11 cellular contexts compared by ENCODE assay signal in genomic region chr6:41784581-41785171, GRCh38. TPM values are rescaled to one million over a fixed set of nuclear protein-coding genes. Genes with fewer than 3 reads are reported as not detected.
DNase-seq lines count a peak whose midpoint lies in the region; ATAC-seq and TF ChIP-seq lines count a peak whose summit lies in the region.
"Had no signal": no experiment of that assay in that cellular context is flagged by ENCODE, and none has a peak within 500 bp of the region (broad histone marks: within the 10 kb centered on the region; RNA-seq: fewer than 3 reads in every experiment).

No MANE protein-coding gene starts in this region.

- TF ChIP-seq CTCF in chondrocyte (IDR thresholded peaks at IDR 0.05): no peak

- H3K9me3 Mint-ChIP-seq in activated CD4-positive, alpha-beta T cell treated with anti-CD3 and anti-CD28 coated beads for 36 hours (ENCODE audit: low read depth): no peaks in the 10 kb centered on the region
- H3K9me3 Mint-ChIP-seq in chondrocyte (ENCODE audit: low read depth): no peaks in the 10 kb centered on the region

- H3K27me3 Mint-ChIP-seq in activated CD4-positive, alpha-beta T cell treated with anti-CD3 and anti-CD28 coated beads for 36 hours: peaks cover 7% of the 10 kb centered on the region
- H3K27me3 Mint-ChIP-seq in chondrocyte (ENCODE audit: low read depth): no peaks in the 10 kb centered on the region

- intact Hi-C loops in activated CD4-positive, alpha-beta T cell treated with anti-CD3 and anti-CD28 coated beads for 36 hours (cut with DNase I, micrococcal nuclease): loop anchor here (5.0 to 10.0 kb wide), 6 partner anchors 153 to 1270 kb away; partner anchors contain the start of genes BICRAL (in 1 of the 2), CUL7 (in 1 of the 2), KLC4 (in 1 of the 2) and MRPL2 (in 1 of the 2)

- peaks cover 11% of the 10 kb centered on the region for H3K36me3 Mint-ChIP-seq in activated CD4-positive, alpha-beta T cell treated with anti-CD3 and anti-CD28 coated beads for 36 hours (ENCODE audit: low read depth)
- peaks cover 3% of the 10 kb centered on the region for H3K36me3 Mint-ChIP-seq in chondrocyte (ENCODE audit: low read depth)

- CTCF ChIA-PET in activated CD4-positive, alpha-beta T cell treated with anti-CD3 and anti-CD28 coated beads for 36 hours (lab: Charles Lee): interaction anchor here (0.6 to 5.4 kb wide), 15 partner anchors 9 to 777 kb away, joined by 3 to 63 read pairs (median 3); partner anchors contain the start of gene MRPS10

- POLR2A ChIA-PET in activated CD4-positive, alpha-beta T cell treated with anti-CD3 and anti-CD28 coated beads for 36 hours (lab: Charles Lee): no interaction called here

- no peak for DNase-seq in activated CD4-positive, alpha-beta T cell treated with anti-CD3 and anti-CD28 coated beads for 36 hours
- DNase-seq in activated CD4-positive, alpha-beta T cell treated with anti-CD3 and anti-CD28 coated beads for 48 hours: no peak
- peak; percentile 97 for DNase-seq in MV-4-11 (lab: John Stamatoyannopoulos, UW)
- peak; percentile 48 for DNase-seq in chondrocyte (ENCODE audit: low spot score)
- peak; percentile 25 for DNase-seq in pons (ENCODE audit: low spot score)
- no peak for DNase-seq in activated CD8-positive, alpha-beta memory T cell treated with anti-CD3 and anti-CD28 coated beads for 24 hours
- DNase-seq in NAMALWA (ENCODE audit: low spot score): no peak
- DNase-seq in NCI-H2029 (lab: John Stamatoyannopoulos, UW): no peak
- DNase-seq: NCI-H2081 had no signal

- H3K4me3 Mint-ChIP-seq in activated CD4-positive, alpha-beta T cell treated with anti-CD3 and anti-CD28 coated beads for 36 hours: peak overlapping the region; percentile 34
- H3K4me3 Mint-ChIP-seq in chondrocyte (ENCODE audit: unreplicated experiment): no peak overlapping the region

- ATAC-seq in activated CD4-positive, alpha-beta T cell treated with anti-CD3 and anti-CD28 coated beads for 36 hours: no peak
- ATAC-seq: left lobe of liver had no signal

- H3K4me1 Mint-ChIP-seq in activated CD4-positive, alpha-beta T cell treated with anti-CD3 and anti-CD28 coated beads for 36 hours: peaks cover 16% of the 10 kb centered on the region
- H3K4me1 Mint-ChIP-seq in chondrocyte (ENCODE audit: low read depth): peaks cover 26% of the 10 kb centered on the region

- H3K27ac Mint-ChIP-seq in activated CD4-positive, alpha-beta T cell treated with anti-CD3 and anti-CD28 coated beads for 36 hours: no peak overlapping the region
- no peak overlapping the region for H3K27ac Mint-ChIP-seq in chondrocyte (ENCODE audit: unreplicated experiment)

RNA-seq across cellular contexts. Expression of gene TOMM6, which starts 2.8 kb away (rescaled TPM):
- total RNA-seq in activated CD4-positive, alpha-beta T cell treated with anti-CD3 and anti-CD28 coated beads for 36 hours: 100 to 1,000 TPM; 282 to 345 TPM
- 96.1 to 129 TPM (median 97.6 TPM) in 3 replicates for total RNA-seq in chondrocyte

RNA-seq across cellular contexts. Expression of gene PRICKLE4, which starts 4.1 kb away (rescaled TPM):
- not detected for total RNA-seq in activated CD4-positive, alpha-beta T cell treated with anti-CD3 and anti-CD28 coated beads for 36 hours
- 3.1 to 5.9 TPM (median 3.6 TPM) in 3 replicates for total RNA-seq in chondrocyte
- total RNA-seq: activated CD8-positive, alpha-beta memory T cell treated with anti-CD3 and anti-CD28 coated beads for 36 hours had no signal

RNA-seq across cellular contexts. Expression of gene FRS3, which starts 5.0 kb away (rescaled TPM):
- 1 to 10 TPM; 4.8 to 5.6 TPM for total RNA-seq in activated CD4-positive, alpha-beta T cell treated with anti-CD3 and anti-CD28 coated beads for 36 hours
- total RNA-seq in chondrocyte: 3.0 to 3.8 TPM (median 3.3 TPM) in 3 replicates

RNA-seq across cellular contexts. Expression of gene PGC, which starts 37.5 kb away (rescaled TPM):
- not detected for total RNA-seq in activated CD4-positive, alpha-beta T cell treated with anti-CD3 and anti-CD28 coated beads for 36 hours
- total RNA-seq in chondrocyte: not detected in 3 replicates
- total RNA-seq: activated CD8-positive, alpha-beta memory T cell treated with anti-CD3 and anti-CD28 coated beads for 36 hours had no signal

RNA-seq across cellular contexts. Expression of gene TFEB, which starts 49.3 kb away (rescaled TPM):
- 1 to 10 TPM; 8.5 to 9.2 TPM for total RNA-seq in activated CD4-positive, alpha-beta T cell treated with anti-CD3 and anti-CD28 coated beads for 36 hours
- 10.7 to 12.4 TPM (median 11.6 TPM) in 3 replicates for total RNA-seq in chondrocyte

Comparison
In these comparisons a context has a peak if more than half of its experiments do, and no peak if none do; other contexts are left out.
1. DNase-seq: peak in MV-4-11 (single experiment), chondrocyte (single experiment) and pons (single experiment); none in activated CD4-positive, alpha-beta T cell treated with anti-CD3 and anti-CD28 coated beads for 36 hours (single experiment), activated CD4-positive, alpha-beta T cell treated with anti-CD3 and anti-CD28 coated beads for 48 hours (single experiment), activated CD8-positive, alpha-beta memory T cell treated with anti-CD3 and anti-CD28 coated beads for 24 hours (single experiment), NAMALWA (single experiment) and NCI-H2029 (single experiment).